Comparison of ENCODE assay signal across 3 cellular contexts in genomic region chrX:155751131-155751530, GRCh38.
"Had no signal": no experiment of that assay in that cellular context is flagged by ENCODE, and none has a peak within 500 bp of the region (broad histone marks: within the 10 kb centered on the region; RNA-seq: fewer than 3 reads in every experiment).

No MANE protein-coding gene starts in this region.

- H3K4me3 ChIP-seq: GM12878 had no signal

- DNase-seq: GDM1, GF-D8 had no signal

- ATAC-seq: GM12878 had no signal
